ENCODE assay signal across 19 cellular contexts in the genomic region with DNA sequence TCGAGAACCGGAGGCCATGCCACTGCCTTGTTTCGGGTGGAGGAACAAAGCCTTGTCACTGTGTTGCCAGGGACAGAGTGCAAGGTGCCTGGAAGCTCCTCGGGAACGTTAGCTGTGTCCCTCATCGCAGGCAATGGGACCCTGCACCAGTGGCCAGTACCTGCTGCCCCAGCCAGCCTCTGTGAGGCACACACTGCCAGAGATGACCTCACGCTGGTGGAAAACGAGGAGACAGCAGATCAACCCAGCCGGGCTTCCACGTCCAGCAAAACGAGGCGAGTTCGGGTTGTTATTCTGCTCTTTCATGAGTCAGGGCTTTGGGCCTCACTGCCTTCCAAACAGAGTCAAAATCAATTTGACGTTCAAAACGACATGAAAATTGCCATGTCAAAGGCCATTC.
DNase-seq lines count a peak whose midpoint lies in the region; ATAC-seq and TF ChIP-seq lines count a peak whose summit lies in the region.
"Had no signal": no experiment of that assay in that cellular context is flagged by ENCODE, and none has a peak within 500 bp of the region (broad histone marks: within the 10 kb centered on the region; RNA-seq: fewer than 3 reads in every experiment).

No MANE protein-coding gene starts in this region.

- H3K27ac Mint-ChIP-seq in activated CD8-positive, alpha-beta memory T cell treated with anti-CD3 and anti-CD28 coated beads, Interleukin-2, amount 10 ng/mL, durations not matched to agents 7 days and 5 days, result no peak overlapping the region
- H3K27ac Mint-ChIP-seq: activated CD8-positive, alpha-beta T cell treated with anti-CD3 and anti-CD28 coated beads, Interleukin-2, amount 10 ng/mL, durations not matched to agents 7 days and 5 days; activated T-cell treated with anti-CD3 and anti-CD28 coated beads, Interleukin-2, amount 50 U/mL, for 72 hours; stimulated activated memory B cell treated with anti-CD40 and anti-IgM and Interleukin-4, amounts not matched to agents 10 μg/mL and 1 μg/mL and 100 μg/mL, for 72 hours had no signal

- no peak overlapping the region for H3K4me3 Mint-ChIP-seq in activated CD8-positive, alpha-beta memory T cell treated with anti-CD3 and anti-CD28 coated beads, Interleukin-2, amount 10 ng/mL, durations not matched to agents 7 days and 5 days
- H3K4me3 Mint-ChIP-seq: activated CD8-positive, alpha-beta T cell treated with anti-CD3 and anti-CD28 coated beads, Interleukin-2, amount 10 ng/mL, durations not matched to agents 7 days and 5 days; activated T-cell treated with anti-CD3 and anti-CD28 coated beads, Interleukin-2, amount 50 U/mL, for 72 hours; CD14-positive monocyte; stimulated activated memory B cell treated with anti-CD40 and anti-IgM and Interleukin-4, amounts not matched to agents 10 μg/mL and 1 μg/mL and 100 μg/mL, for 72 hours had no signal

- H3K9me3 Mint-ChIP-seq in activated CD8-positive, alpha-beta memory T cell treated with anti-CD3 and anti-CD28 coated beads, Interleukin-2, amount 10 ng/mL, durations not matched to agents 7 days and 5 days (ENCODE audit: low read depth), result no peaks in the 10 kb centered on the region

- ATAC-seq in activated CD8-positive, alpha-beta memory T cell treated with anti-CD3 and anti-CD28 coated beads, Interleukin-2, amount 10 ng/mL, durations not matched to agents 7 days and 5 days, result no peak
- ATAC-seq in RWPE2 (ENCODE audit: low read depth) (no peak), left lobe of liver (no peak), HG02759 (IDR thresholded peaks at IDR 0.05; ENCODE audit: unreplicated experiment) (no peak)
- ATAC-seq: activated CD8-positive, alpha-beta T cell treated with anti-CD3 and anti-CD28 coated beads, Interleukin-2, amount 10 ng/mL, durations not matched to agents 7 days and 5 days; activated T-cell treated with anti-CD3 and anti-CD28 coated beads, Interleukin-2, amount 50 U/mL, for 72 hours; stimulated activated memory B cell treated with anti-CD40 and anti-IgM and Interleukin-4, amounts not matched to agents 10 μg/mL and 1 μg/mL and 100 μg/mL, for 72 hours had no signal

- H3K9me3 ChIP-seq in RWPE2 (ENCODE audit: severe bottlenecking) (peaks cover 27% of the 10 kb centered on the region), tibial artery (no peaks in the 10 kb centered on the region)
- H3K9me3 ChIP-seq: adrenal gland, thoracic aorta had no signal

- TF ChIP-seq CTCF in RWPE2 (IDR thresholded peaks at IDR 0.05; ENCODE audit: poor library complexity, severe bottlenecking) (no peak), tibial artery (IDR thresholded peaks at IDR 0.05) (no peak)

- H3K36me3 ChIP-seq in RWPE2 (ENCODE audit: low read depth), result no peaks in the 10 kb centered on the region
- peaks cover 0 to 9% (median 0%) of the 10 kb centered on the region in 3 donors for H3K36me3 ChIP-seq in tibial artery
- H3K36me3 ChIP-seq: adrenal gland, thoracic aorta had no signal

- intact Hi-C loops in tibial artery (cut with DNase I; ENCODE audit: low total_unique reads), result no loop called here

- H3K27ac ChIP-seq in RWPE2 (ENCODE audit: poor library complexity, severe bottlenecking) (no peak overlapping the region), tibial artery (no peak overlapping the region)
- H3K27ac ChIP-seq: SK-N-MC, thoracic aorta had no signal

- no peaks in the 10 kb centered on the region for H3K4me1 Mint-ChIP-seq in activated CD8-positive, alpha-beta memory T cell treated with anti-CD3 and anti-CD28 coated beads, Interleukin-2, amount 10 ng/mL, durations not matched to agents 7 days and 5 days
- H3K4me1 Mint-ChIP-seq: stimulated activated memory B cell treated with anti-CD40 and anti-IgM and Interleukin-4, amounts not matched to agents 10 μg/mL and 1 μg/mL and 100 μg/mL, for 72 hours had no signal

- peaks cover 3% of the 10 kb centered on the region for H3K27me3 Mint-ChIP-seq in activated CD8-positive, alpha-beta memory T cell treated with anti-CD3 and anti-CD28 coated beads, Interleukin-2, amount 10 ng/mL, durations not matched to agents 7 days and 5 days

- H3K36me3 Mint-ChIP-seq in activated CD8-positive, alpha-beta memory T cell treated with anti-CD3 and anti-CD28 coated beads, Interleukin-2, amount 10 ng/mL, durations not matched to agents 7 days and 5 days, result no peaks in the 10 kb centered on the region
- H3K36me3 Mint-ChIP-seq: CD14-positive monocyte; stimulated activated memory B cell treated with anti-CD40 and anti-IgM and Interleukin-4, amounts not matched to agents 10 μg/mL and 1 μg/mL and 100 μg/mL, for 72 hours had no signal

- H3K4me1 ChIP-seq in RWPE2 (ENCODE audit: insufficient read depth, poor library complexity, severe bottlenecking) (no peaks in the 10 kb centered on the region), tibial artery (no peaks in the 10 kb centered on the region)

- peak; percentile 7 for DNase-seq in activated CD8-positive, alpha-beta memory T cell treated with anti-CD3 and anti-CD28 coated beads, Interleukin-2, amount 50 U/mL, for 4 hours
- no peak for DNase-seq in activated CD8-positive, alpha-beta memory T cell treated with anti-CD3 and anti-CD28 coated beads, Interleukin-2, amount 10 ng/mL, durations not matched to agents 7 days and 5 days
- DNase-seq in RWPE2 (ENCODE audit: low spot score) (peak; percentile 55), left lobe of liver (ENCODE audit: low spot score) (peak; percentile 27), tibial artery (peak; percentile 52 to 62), NCI-H2227 treated with DMSO at 0.1 percent for 48 hours (lab: John Stamatoyannopoulos, UW) (no peak)
- no peak for DNase-seq in activated CD4-positive, alpha-beta T cell treated with anti-CD3 and anti-CD28 coated beads for 48 hours
- DNase-seq: 8988T; activated CD8-positive, alpha-beta T cell treated with anti-CD3 and anti-CD28 coated beads, Interleukin-2, amount 10 ng/mL, durations not matched to agents 7 days and 5 days; activated T-cell treated with anti-CD3 and anti-CD28 coated beads, Interleukin-2, amount 50 U/mL, for 72 hours; dermis blood vessel endothelial cell; KBM-7; NCI-H187 had no signal

- CTCF ChIA-PET in activated CD8-positive, alpha-beta memory T cell treated with anti-CD3 and anti-CD28 coated beads, Interleukin-2, amount 10 ng/mL, durations not matched to agents 7 days and 5 days (lab: Charles Lee), result no interaction called here

- peaks cover 4% of the 10 kb centered on the region for H3K27me3 ChIP-seq in RWPE2 (ENCODE audit: insufficient read depth, poor library complexity, severe bottlenecking)
- no peaks in the 10 kb centered on the region for H3K27me3 ChIP-seq in tibial artery
- H3K27me3 ChIP-seq: adrenal gland had no signal

- H3K4me3 ChIP-seq in RWPE2 (ENCODE audit: severe bottlenecking) (no peak overlapping the region), tibial artery (no peak overlapping the region)
- H3K4me3 ChIP-seq: adrenal gland, SK-N-MC, thoracic aorta had no signal

Comparison
In these comparisons a context has a peak if more than half of its experiments do, and no peak if none do; other contexts are left out.
1. DNase-seq: peak in activated CD8-positive, alpha-beta memory T cell treated with anti-CD3 and anti-CD28 coated beads, Interleukin-2, amount 50 U/mL, for 4 hours (single experiment), RWPE2 (single experiment), left lobe of liver (single experiment) and tibial artery (2 of 2); none in activated CD8-positive, alpha-beta memory T cell treated with anti-CD3 and anti-CD28 coated beads, Interleukin-2, amount 10 ng/mL, durations not matched to agents 7 days and 5 days (single experiment), activated CD4-positive, alpha-beta T cell treated with anti-CD3 and anti-CD28 coated beads for 48 hours (single experiment) and NCI-H2227 treated with DMSO at 0.1 percent for 48 hours (single experiment).